16 cellular contexts compared by ENCODE assay signal in the genomic region with DNA sequence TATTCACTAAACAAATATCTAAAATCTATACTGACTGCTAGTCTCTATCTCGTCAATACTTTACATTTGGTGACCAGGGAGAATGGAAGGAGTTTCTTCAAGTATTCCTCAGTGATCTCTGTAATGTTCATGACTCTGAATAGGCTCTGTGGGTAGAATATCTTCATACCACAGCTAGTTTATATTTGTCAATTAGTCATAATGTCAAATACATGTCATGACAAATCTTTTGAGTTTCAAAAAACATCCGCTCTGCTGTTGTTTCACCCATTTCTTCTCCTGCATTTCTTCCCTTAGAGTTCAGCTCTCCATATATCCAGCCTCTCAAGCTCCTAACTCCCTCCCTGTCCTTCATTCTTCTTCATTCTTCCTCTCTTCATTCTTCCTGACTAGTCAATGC.
DNase-seq lines count a peak whose midpoint lies in the region; ATAC-seq and TF ChIP-seq lines count a peak whose summit lies in the region.
"Had no signal": no experiment of that assay in that cellular context is flagged by ENCODE, and none has a peak within 500 bp of the region (broad histone marks: within the 10 kb centered on the region; RNA-seq: fewer than 3 reads in every experiment).

No MANE protein-coding gene starts in this region.

- H3K36me3 ChIP-seq in OCI-LY3 (replicated peaks; ENCODE audit: low read depth, low read length) (no peaks in the 10 kb centered on the region), neuron (ENCODE audit: insufficient read depth, low read length) (no peaks in the 10 kb centered on the region), body of pancreas (replicated peaks in 1 of 2; ENCODE audit: insufficient read depth in 1 of 2, low read depth in 2 of 2) (no peaks in the 10 kb centered on the region)
- H3K36me3 ChIP-seq: uterus had no signal

- 0 out of 2 replicates have a peak overlapping the region, but pooled peaks have one; percentile 4 for H2AFZ ChIP-seq in OCI-LY3 (ENCODE audit: low read depth, low read length)
- peak overlapping the region; percentile 44 for H2AFZ ChIP-seq in neuron (ENCODE audit: low read depth, low read length)

- peak; percentile 73 for DNase-seq in epithelial cell of esophagus (ENCODE audit: low read depth)
- no peak for DNase-seq in NCI-H1048 (lab: John Stamatoyannopoulos, UW)
- DNase-seq in DMS79 treated with DMSO at 0.1 percent for 48 hours (lab: John Stamatoyannopoulos, UW) = no peak
- DNase-seq in endothelial cell (ENCODE audit: low spot score) = no peak
- no peak for DNase-seq in body of pancreas
- DNase-seq: activated CD4-positive, alpha-beta T cell treated with anti-CD3 and anti-CD28 coated beads, Interleukin-2, amount 50 U/mL, for 1 hour; activated naive CD4-positive, alpha-beta T cell treated with anti-CD3 and anti-CD28 coated beads, Interleukin-2, amount 50 U/mL, for 16 hours; activated T-cell treated with anti-CD3 and anti-CD28 coated beads for 4 hours; KG1 had no signal

- H3K9me3 ChIP-seq in OCI-LY3 (ENCODE audit: insufficient read depth, low read length) (no peaks in the 10 kb centered on the region), neuron (ENCODE audit: low read length) (no peaks in the 10 kb centered on the region), body of pancreas (no peaks in the 10 kb centered on the region)
- H3K9me3 ChIP-seq: mucosa of descending colon, SK-N-SH, uterus had no signal

- no peaks in the 10 kb centered on the region for H3K9me3 Mint-ChIP-seq in endothelial cell (ENCODE audit: unreplicated experiment)
- H3K9me3 Mint-ChIP-seq: brain had no signal

- H3K4me1 ChIP-seq in OCI-LY3 (ENCODE audit: low read length) (peaks cover 16% of the 10 kb centered on the region), neuron (ENCODE audit: insufficient read depth, low read length) (peaks cover 7% of the 10 kb centered on the region), body of pancreas (peaks cover 9% of the 10 kb centered on the region)
- H3K4me1 ChIP-seq: uterus had no signal

- peak; percentile 8 for ATAC-seq in GM19025 (IDR thresholded peaks at IDR 0.05; ENCODE audit: low read depth, unreplicated experiment)
- no peak for ATAC-seq in body of pancreas

- no peaks in the 10 kb centered on the region for H3K79me2 ChIP-seq in OCI-LY3 (ENCODE audit: low read length)

- WGBS in body of pancreas, 2 donors = 78 to 79% methylated on average over 2 of the region's 2 CpGs

- TF ChIP-seq CTCF in OCI-LY3 (IDR thresholded peaks at IDR 0.05; ENCODE audit: low read depth, low read length) (no peak), epithelial cell of esophagus (IDR thresholded peaks at IDR 0.05; ENCODE audit: insufficient read depth, low read depth, low read length, missing control alignments) (no peak), endothelial cell (IDR thresholded peaks at IDR 0.05; ENCODE audit: unreplicated experiment) (no peak), body of pancreas (IDR thresholded peaks at IDR 0.05) (no peak)

- intact Hi-C loops in body of pancreas (cut with DNase I) = no loop called here

- no peak overlapping the region for H3K4me3 ChIP-seq in OCI-LY3 (ENCODE audit: low read length)
- H3K4me3 ChIP-seq in epithelial cell of esophagus (ENCODE audit: low read length) = no peak overlapping the region
- no peak overlapping the region for H3K4me3 ChIP-seq in neuron (ENCODE audit: low read length)
- H3K4me3 ChIP-seq in body of pancreas = no peak overlapping the region
- H3K4me3 ChIP-seq: mucosa of descending colon, uterus had no signal

- H3K36me3 Mint-ChIP-seq in endothelial cell (ENCODE audit: low read depth, unreplicated experiment) = no peaks in the 10 kb centered on the region
- H3K36me3 Mint-ChIP-seq: brain had no signal

- no peak for TF ChIP-seq POLR2A in body of pancreas (IDR thresholded peaks at IDR 0.05)

- H3K4me3 Mint-ChIP-seq in endothelial cell (ENCODE audit: unreplicated experiment) = no peak overlapping the region
- H3K4me3 Mint-ChIP-seq: brain had no signal

- peaks cover 7% of the 10 kb centered on the region for H3K4me1 Mint-ChIP-seq in endothelial cell (ENCODE audit: unreplicated experiment)

- H3K27me3 Mint-ChIP-seq in endothelial cell (ENCODE audit: unreplicated experiment) = no peaks in the 10 kb centered on the region
- H3K27me3 Mint-ChIP-seq: brain had no signal

- no peaks in the 10 kb centered on the region for H3K27me3 ChIP-seq in OCI-LY3 (ENCODE audit: low read depth, low read length)
- no peaks in the 10 kb centered on the region for H3K27me3 ChIP-seq in neuron (ENCODE audit: insufficient read depth, low read length)
- no peaks in the 10 kb centered on the region for H3K27me3 ChIP-seq in body of pancreas
- H3K27me3 ChIP-seq: uterus had no signal

- peak overlapping the region; percentile 10; the same call in 1 of the 2 replicates for H3K4me2 ChIP-seq in OCI-LY3 (ENCODE audit: low read length)
- H3K4me2 ChIP-seq: SK-N-SH had no signal

- H3K9ac ChIP-seq in OCI-LY3 (ENCODE audit: low read length) = no peak overlapping the region
- H3K9ac ChIP-seq: SK-N-SH had no signal

- no peaks in the 10 kb centered on the region for H4K20me1 ChIP-seq in OCI-LY3 (ENCODE audit: insufficient read depth, low read length)

- H3K27ac ChIP-seq in OCI-LY3 (ENCODE audit: low read length) (no peak overlapping the region), body of pancreas (no peak overlapping the region)
- H3K27ac ChIP-seq: uterus had no signal

- no peak overlapping the region for H3K27ac Mint-ChIP-seq in endothelial cell (ENCODE audit: unreplicated experiment)
